ENCODE assay signal across 8 cellular contexts in the genomic region with DNA sequence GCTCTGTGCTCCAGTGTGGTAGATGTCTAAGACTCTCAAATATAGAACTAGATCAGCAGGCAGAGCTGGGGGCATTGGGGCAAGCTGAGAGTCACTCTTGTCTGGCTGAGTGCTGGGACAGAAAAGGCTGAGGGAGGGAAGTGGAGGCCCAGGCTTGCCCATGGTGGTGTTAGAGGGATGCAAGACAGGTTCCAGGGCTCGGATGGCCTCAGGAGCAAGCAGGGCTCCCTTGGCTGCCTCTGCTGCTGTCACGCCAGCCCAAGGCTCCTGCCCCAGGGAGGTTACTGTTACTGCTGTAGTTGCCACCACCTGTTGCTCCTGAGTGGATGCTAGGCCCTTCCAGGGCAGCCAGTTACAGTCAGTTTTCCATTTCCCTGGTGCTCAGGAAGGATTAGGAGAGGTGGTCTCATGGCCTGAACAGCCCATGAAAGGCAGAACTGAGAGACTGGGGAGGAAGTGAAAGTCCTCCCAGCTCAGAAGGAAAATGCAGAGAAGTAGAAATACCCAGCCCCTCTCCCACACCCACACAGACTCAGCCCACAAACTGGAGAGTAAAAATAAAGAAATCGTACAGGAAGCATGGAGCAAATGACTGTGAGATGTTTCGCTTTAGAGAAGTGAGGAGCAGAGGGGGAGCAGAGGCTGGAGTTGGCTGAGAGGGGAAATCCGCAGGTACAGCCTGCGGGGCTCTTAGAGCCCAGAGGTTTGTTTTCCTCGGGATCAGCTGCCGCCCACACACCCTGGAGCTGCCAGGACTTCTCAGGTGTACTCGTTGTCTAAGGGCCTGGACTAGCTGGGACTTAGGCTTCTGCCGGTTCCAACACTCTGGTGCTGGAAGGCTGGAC. TPM values are rescaled to one million over a fixed set of nuclear protein-coding genes. Genes with fewer than 3 reads are reported as not detected.
DNase-seq lines count a peak whose midpoint lies in the region; ATAC-seq and TF ChIP-seq lines count a peak whose summit lies in the region.

No MANE protein-coding gene starts in this region.

- peaks cover 0 to 56% (median 38%) of the 10 kb centered on the region in 11 experiments; a peak in 15 of 22 replicates for H3K36me3 ChIP-seq in BLaER1 treated with 17β-estradiol and CSF1 and Interleukin-3, amounts not matched to agents 10 nM and 100 nM

- peak; percentile 26 for DNase-seq in activated CD4-positive, alpha-beta T cell treated with anti-CD3 and anti-CD28 coated beads, Interleukin-2, amount 10 ng/mL, durations not matched to agents 7 days and 5 days
- peak; percentile 47 to 53 for DNase-seq in foreskin keratinocyte
- peak; percentile 83 for DNase-seq in stimulated activated CD4-positive, alpha-beta T cell treated with anti-CD3 and anti-CD28 coated beads, Interleukin-15, amount 100 ng/mL, for 24 hours
- no peak for DNase-seq in OCI-M2 (lab: John Stamatoyannopoulos, UW; ENCODE audit: unreplicated experiment)
- no peak for DNase-seq in glomerular visceral epithelial cell (ENCODE audit: extremely low spot score)
- no peak for DNase-seq in NCI-H1048 (lab: John Stamatoyannopoulos, UW)

- H3K4me1 Mint-ChIP-seq in activated CD4-positive, alpha-beta T cell treated with anti-CD3 and anti-CD28 coated beads, Interleukin-2, amount 10 ng/mL, durations not matched to agents 7 days and 5 days: peaks cover 89% of the 10 kb centered on the region

- H4K20me1 ChIP-seq in BLaER1 treated with 17β-estradiol and CSF1 and Interleukin-3, amounts not matched to agents 10 nM and 100 nM: peaks cover 0 to 53% (median 48%) of the 10 kb centered on the region in 11 experiments; a peak in 20 of 22 replicates

- peaks cover 0 to 9% (median 0%) of the 10 kb centered on the region in 11 experiments; a peak in 2 of 22 replicates for H3K27me3 ChIP-seq in BLaER1 treated with 17β-estradiol and CSF1 and Interleukin-3, amounts not matched to agents 10 nM and 100 nM
- H3K27me3 ChIP-seq in foreskin keratinocyte: no peaks in the 10 kb centered on the region

- H3K4me3 ChIP-seq in BLaER1 treated with 17β-estradiol and CSF1 and Interleukin-3, amounts not matched to agents 10 nM and 100 nM: peak overlapping the region; percentile 33 to 97 (median 90); a peak in 19 of 20 replicates

- H3K27ac ChIP-seq in BLaER1 treated with 17β-estradiol and CSF1 and Interleukin-3, amounts not matched to agents 10 nM and 100 nM: peak overlapping the region; percentile 85 to 99 (median 98)
- H3K27ac ChIP-seq in foreskin keratinocyte: peak overlapping the region; percentile 94

- H3K27me3 Mint-ChIP-seq in activated CD4-positive, alpha-beta T cell treated with anti-CD3 and anti-CD28 coated beads, Interleukin-2, amount 10 ng/mL, durations not matched to agents 7 days and 5 days: peaks cover 2% of the 10 kb centered on the region

- CTCF ChIA-PET in activated CD4-positive, alpha-beta T cell treated with anti-CD3 and anti-CD28 coated beads, Interleukin-2, amount 10 ng/mL, durations not matched to agents 7 days and 5 days (lab: Charles Lee): interaction anchor here (0.8 to 1.9 kb wide), 4 partner anchors 8 to 73 kb away, joined by 3 to 6 read pairs (median 4); no protein-coding TSS in a partner anchor

- H3K9me3 Mint-ChIP-seq in activated CD4-positive, alpha-beta T cell treated with anti-CD3 and anti-CD28 coated beads, Interleukin-2, amount 10 ng/mL, durations not matched to agents 7 days and 5 days: no peaks in the 10 kb centered on the region

- ATAC-seq in HG02763 (IDR thresholded peaks at IDR 0.05; ENCODE audit: unreplicated experiment) (peak; percentile 30), foreskin keratinocyte (peak; percentile 55)

- H3K27ac Mint-ChIP-seq in activated CD4-positive, alpha-beta T cell treated with anti-CD3 and anti-CD28 coated beads, Interleukin-2, amount 10 ng/mL, durations not matched to agents 7 days and 5 days: peak overlapping the region; percentile 86

- TF ChIP-seq CTCF in foreskin keratinocyte (conservative IDR thresholded peaks at IDR 0.05): no peak

- peak overlapping the region; percentile 92 to 99 (median 98) for H3K4me2 ChIP-seq in BLaER1 treated with 17β-estradiol and CSF1 and Interleukin-3, amounts not matched to agents 10 nM and 100 nM

- peaks cover 1% of the 10 kb centered on the region for H3K36me3 Mint-ChIP-seq in activated CD4-positive, alpha-beta T cell treated with anti-CD3 and anti-CD28 coated beads, Interleukin-2, amount 10 ng/mL, durations not matched to agents 7 days and 5 days (ENCODE audit: low read depth)

- no peaks in the 10 kb centered on the region for H3K9me3 ChIP-seq in BLaER1 treated with 17β-estradiol and CSF1 and Interleukin-3, amounts not matched to agents 10 nM and 100 nM (replicated peaks in 1 of 11)

- POLR2A ChIA-PET in activated CD4-positive, alpha-beta T cell treated with anti-CD3 and anti-CD28 coated beads, Interleukin-2, amount 10 ng/mL, durations not matched to agents 7 days and 5 days (lab: Charles Lee): no interaction called here

- H3K4me1 ChIP-seq in BLaER1 treated with 17β-estradiol and CSF1 and Interleukin-3, amounts not matched to agents 10 nM and 100 nM: peaks cover 66 to 93% (median 74%) of the 10 kb centered on the region in 10 experiments
- H3K4me1 ChIP-seq in foreskin keratinocyte: peaks cover 20% of the 10 kb centered on the region

- peak overlapping the region; percentile 77 for H3K4me3 Mint-ChIP-seq in activated CD4-positive, alpha-beta T cell treated with anti-CD3 and anti-CD28 coated beads, Interleukin-2, amount 10 ng/mL, durations not matched to agents 7 days and 5 days

- peak overlapping the region; percentile 92 to 99 (median 97) for H3K9ac ChIP-seq in BLaER1 treated with 17β-estradiol and CSF1 and Interleukin-3, amounts not matched to agents 10 nM and 100 nM

RNA-seq across cellular contexts. Expression of gene IL6R, which starts 2.1 kb away (rescaled TPM):
- total RNA-seq in activated CD4-positive, alpha-beta T cell treated with anti-CD3 and anti-CD28 coated beads, Interleukin-2, amount 10 ng/mL, durations not matched to agents 7 days and 5 days: 1 to 10 TPM; 9.1 to 9.3 TPM
- total RNA-seq in foreskin keratinocyte: 17.5 and 22.5 TPM in 2 replicates
- polyA plus RNA-seq in foreskin keratinocyte: 5.8 and 6.3 TPM in 2 replicates

Comparison
In these comparisons a context has a peak if more than half of its experiments do, and no peak if none do; other contexts are left out.
1. DNase-seq: peak in activated CD4-positive, alpha-beta T cell treated with anti-CD3 and anti-CD28 coated beads, Interleukin-2, amount 10 ng/mL, durations not matched to agents 7 days and 5 days (single experiment), foreskin keratinocyte (2 of 2) and stimulated activated CD4-positive, alpha-beta T cell treated with anti-CD3 and anti-CD28 coated beads, Interleukin-15, amount 100 ng/mL, for 24 hours (single experiment); none in OCI-M2 (single experiment), glomerular visceral epithelial cell (single experiment) and NCI-H1048 (single experiment).